ENCODE assay signal across 12 cellular contexts in the genomic region with DNA sequence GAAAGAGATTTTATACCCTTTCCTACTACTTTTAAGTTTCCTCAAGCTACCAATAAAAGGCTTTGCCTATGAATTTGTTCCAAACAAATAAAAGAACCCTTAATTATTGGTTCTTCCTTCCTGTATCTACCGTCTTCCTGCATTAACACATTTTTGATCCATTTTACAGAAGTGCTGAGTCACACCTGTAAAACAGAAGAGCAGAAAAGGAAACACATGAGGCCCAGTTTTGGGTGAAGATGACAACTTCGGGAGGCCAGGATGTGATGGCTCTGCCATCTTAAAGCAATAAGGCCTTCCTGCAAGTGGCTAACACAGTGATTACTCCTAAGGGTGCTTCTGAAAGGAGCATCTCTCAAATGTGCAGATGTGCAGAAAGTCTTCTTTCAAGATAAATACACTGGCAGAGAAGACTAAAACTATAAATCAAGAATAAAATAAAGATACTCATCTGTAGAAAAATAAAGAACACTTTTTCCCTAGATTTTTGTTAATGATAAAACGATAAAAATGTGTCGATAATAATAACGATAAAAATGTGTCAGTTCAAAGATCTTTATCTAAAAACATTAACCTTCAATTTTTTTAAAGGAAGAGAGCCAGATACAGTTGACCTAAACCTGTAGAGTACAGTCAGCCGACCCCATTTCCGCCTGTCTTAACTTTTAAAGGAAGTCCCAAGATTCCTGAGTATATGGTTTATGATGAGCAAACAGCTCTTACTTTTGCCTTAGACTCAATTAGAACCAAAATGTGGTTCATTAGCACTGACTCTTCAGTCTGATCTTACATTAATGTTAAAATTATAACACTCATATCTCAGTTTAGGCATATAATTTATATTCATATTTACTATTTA.
DNase-seq lines count a peak whose midpoint lies in the region; ATAC-seq and TF ChIP-seq lines count a peak whose summit lies in the region.
"Had no signal": no experiment of that assay in that cellular context is flagged by ENCODE, and none has a peak within 500 bp of the region (broad histone marks: within the 10 kb centered on the region; RNA-seq: fewer than 3 reads in every experiment).

No MANE protein-coding gene starts in this region.

- peaks cover 38% of the 10 kb centered on the region for H3K4me1 Mint-ChIP-seq in activated naive CD8-positive, alpha-beta T cell treated with anti-CD3 and anti-CD28 coated beads, Interleukin-2, amount 10 ng/mL, durations not matched to agents 7 days and 5 days
- peaks cover 28% of the 10 kb centered on the region for H3K4me1 Mint-ChIP-seq in stimulated activated effector memory CD8-positive, alpha-beta T cell treated with anti-CD3 and anti-CD28 coated beads, Interleukin-12 subunit alpha, Interleukin-12 subunit beta, amount 100 ng/mL, for 72 hours

- no peaks in the 10 kb centered on the region for H3K27me3 ChIP-seq in heart left ventricle

- peaks cover 0 to 2% (median under 1%) of the 10 kb centered on the region in 9 donors for H3K36me3 ChIP-seq in heart left ventricle

- peaks cover 6% of the 10 kb centered on the region for H3K36me3 Mint-ChIP-seq in activated naive CD8-positive, alpha-beta T cell treated with anti-CD3 and anti-CD28 coated beads, Interleukin-2, amount 10 ng/mL, durations not matched to agents 7 days and 5 days
- H3K36me3 Mint-ChIP-seq in stimulated activated effector memory CD8-positive, alpha-beta T cell treated with anti-CD3 and anti-CD28 coated beads, Interleukin-12 subunit alpha, Interleukin-12 subunit beta, amount 100 ng/mL, for 72 hours, result peaks cover 10% of the 10 kb centered on the region

- H3K4me1 ChIP-seq in heart left ventricle, result peaks cover 4 to 81% (median 56%) of the 10 kb centered on the region in 12 donors

- no peak overlapping the region for H3K4me3 ChIP-seq in heart left ventricle

- no peaks in the 10 kb centered on the region for H3K9me3 ChIP-seq in heart left ventricle

- intact Hi-C loops in heart left ventricle (cut with DNase I) (loop anchor here in 1 of 10 donors (10.0 kb wide), 1 partner anchor 101 kb away; no protein-coding TSS in a partner anchor), left ventricle myocardium superior (cut with micrococcal nuclease) (no loop called here)

- H3K27me3 Mint-ChIP-seq in activated naive CD8-positive, alpha-beta T cell treated with anti-CD3 and anti-CD28 coated beads, Interleukin-2, amount 10 ng/mL, durations not matched to agents 7 days and 5 days, result no peaks in the 10 kb centered on the region

- H3K9me3 Mint-ChIP-seq in activated naive CD8-positive, alpha-beta T cell treated with anti-CD3 and anti-CD28 coated beads, Interleukin-2, amount 10 ng/mL, durations not matched to agents 7 days and 5 days, result no peaks in the 10 kb centered on the region
- no peaks in the 10 kb centered on the region for H3K9me3 Mint-ChIP-seq in stimulated activated effector memory CD8-positive, alpha-beta T cell treated with anti-CD3 and anti-CD28 coated beads, Interleukin-12 subunit alpha, Interleukin-12 subunit beta, amount 100 ng/mL, for 72 hours
- H3K9me3 Mint-ChIP-seq: CD14-positive monocyte had no signal

- DNase-seq in heart left ventricle, result no peak
- no peak for DNase-seq in left ventricle myocardium superior
- peak; percentile 49 for DNase-seq in NCI-H748 (lab: John Stamatoyannopoulos, UW; ENCODE audit: unreplicated experiment)
- no peak for DNase-seq in activated naive CD8-positive, alpha-beta T cell treated with anti-CD3 and anti-CD28 coated beads, Interleukin-2, amount 10 ng/mL, durations not matched to agents 7 days and 5 days
- no peak for DNase-seq in stimulated activated effector memory CD8-positive, alpha-beta T cell treated with anti-CD3 and anti-CD28 coated beads, Interleukin-12 subunit alpha, Interleukin-12 subunit beta, amount 100 ng/mL, for 72 hours (ENCODE audit: low spot score in 2 of 2)
- DNase-seq: activated CD8-positive, alpha-beta memory T cell treated with anti-CD3 and anti-CD28 coated beads, Interleukin-2, amount 50 U/mL, for 48 hours; MV-4-11; stimulated activated CD4-positive, alpha-beta T cell treated with anti-CD3 and anti-CD28 coated beads, Interleukin-4, amount 100 ng/mL, for 1 hour had no signal

- peak overlapping the region in 9 of 12 donors; percentile 4 to 51 (median 27) for H3K27ac ChIP-seq in heart left ventricle

- no peak for TF ChIP-seq POLR2A in heart left ventricle (IDR thresholded peaks at IDR 0.05)

- POLR2A ChIA-PET in activated naive CD8-positive, alpha-beta T cell treated with anti-CD3 and anti-CD28 coated beads, Interleukin-2, amount 10 ng/mL, durations not matched to agents 7 days and 5 days (lab: Charles Lee), result no interaction called here

- H3K4me3 Mint-ChIP-seq in activated naive CD8-positive, alpha-beta T cell treated with anti-CD3 and anti-CD28 coated beads, Interleukin-2, amount 10 ng/mL, durations not matched to agents 7 days and 5 days, result peak overlapping the region; percentile 32
- H3K4me3 Mint-ChIP-seq in stimulated activated effector memory CD8-positive, alpha-beta T cell treated with anti-CD3 and anti-CD28 coated beads, Interleukin-12 subunit alpha, Interleukin-12 subunit beta, amount 100 ng/mL, for 72 hours, result no peak overlapping the region
- H3K4me3 Mint-ChIP-seq: CD14-positive monocyte had no signal

- peak overlapping the region; percentile 2 for H3K27ac Mint-ChIP-seq in activated naive CD8-positive, alpha-beta T cell treated with anti-CD3 and anti-CD28 coated beads, Interleukin-2, amount 10 ng/mL, durations not matched to agents 7 days and 5 days
- peak overlapping the region; percentile 81 for H3K27ac Mint-ChIP-seq in stimulated activated effector memory CD8-positive, alpha-beta T cell treated with anti-CD3 and anti-CD28 coated beads, Interleukin-12 subunit alpha, Interleukin-12 subunit beta, amount 100 ng/mL, for 72 hours

- no peak for TF ChIP-seq CTCF in heart left ventricle (IDR thresholded peaks at IDR 0.05)

- no peak for ATAC-seq in heart left ventricle
- ATAC-seq in left ventricle myocardium superior, result no peak
- ATAC-seq in activated naive CD8-positive, alpha-beta T cell treated with anti-CD3 and anti-CD28 coated beads, Interleukin-2, amount 10 ng/mL, durations not matched to agents 7 days and 5 days (ENCODE audit: low read depth), result no peak
- ATAC-seq in stimulated activated effector memory CD8-positive, alpha-beta T cell treated with anti-CD3 and anti-CD28 coated beads, Interleukin-12 subunit alpha, Interleukin-12 subunit beta, amount 100 ng/mL, for 72 hours, result peak; percentile 74
- no peak for ATAC-seq in GM18907 (IDR thresholded peaks at IDR 0.05; ENCODE audit: unreplicated experiment)
- no peak for ATAC-seq in HG02852 (IDR thresholded peaks at IDR 0.05; ENCODE audit: unreplicated experiment)
- no peak for ATAC-seq in GM21423 (IDR thresholded peaks at IDR 0.05; ENCODE audit: unreplicated experiment)

- 60 to 71% (median 65%) methylated on average over 7 of the region's 7 CpGs for WGBS in heart left ventricle, 4 donors
